Comparison of ENCODE assay signal across 1 cellular context in genomic region chr10:7856685-7857084, GRCh38.
TF ChIP-seq lines count a peak whose summit lies in the region.

No MANE protein-coding gene starts in this region.

TF ChIP-seq in IMR-90, 13 proteins besides CTCF, POLR2A, EP300 and RAD21 (continued from another document):
- no peak for TF ChIP-seq CEBPB (IDR thresholded peaks at IDR 0.05; ENCODE audit: low read depth, low read length)
- TF ChIP-seq MAFK (IDR thresholded peaks at IDR 0.05; ENCODE audit: low read depth, low read length): no peak
- no peak for TF ChIP-seq FOS (IDR thresholded peaks at IDR 0.05; ENCODE audit: low read depth, low read length)
